ENCODE assay signal across 15 cellular contexts in the genomic region with DNA sequence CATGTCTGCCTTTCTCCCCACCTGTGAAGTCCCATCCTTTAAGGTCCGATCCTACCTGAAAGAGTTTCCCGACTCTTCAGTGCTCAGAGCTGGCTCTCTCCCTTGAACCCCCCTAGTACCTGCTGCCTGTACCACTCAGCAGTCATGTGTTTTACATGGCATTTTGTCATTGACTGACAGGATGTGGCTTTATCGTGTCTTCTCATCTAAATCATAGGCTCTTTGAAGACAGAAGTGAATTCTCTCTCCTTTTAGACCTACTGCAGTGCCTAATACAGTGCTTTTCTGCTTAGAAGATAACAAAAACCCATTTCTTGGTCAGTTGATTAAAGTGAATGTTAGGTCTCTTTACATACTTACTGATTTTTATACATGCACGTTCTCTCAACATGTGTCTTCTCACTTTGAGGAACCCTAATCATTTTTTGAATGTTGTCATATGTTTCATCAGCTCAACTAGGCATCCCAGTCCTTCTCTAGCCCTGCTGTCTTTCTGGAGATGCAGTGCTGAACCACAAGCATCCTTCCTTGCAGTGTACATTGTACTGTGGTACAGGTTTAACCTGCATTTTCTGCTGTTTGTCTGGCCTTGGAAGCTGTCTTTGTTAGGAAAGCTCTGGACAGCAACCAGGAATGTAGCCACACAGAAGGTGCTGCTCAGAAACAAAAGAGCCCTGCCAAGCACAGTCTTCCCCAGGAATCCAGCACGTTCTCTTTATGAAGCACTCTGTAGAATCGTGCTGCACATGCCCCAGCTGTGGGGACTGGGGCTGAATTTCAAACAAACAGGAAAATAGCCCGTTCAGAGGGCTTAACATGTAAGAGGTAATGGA. TPM values are rescaled to one million over a fixed set of nuclear protein-coding genes. Genes with fewer than 3 reads are reported as not detected.
DNase-seq lines count a peak whose midpoint lies in the region; ATAC-seq and TF ChIP-seq lines count a peak whose summit lies in the region.
"Had no signal": no experiment of that assay in that cellular context is flagged by ENCODE, and none has a peak within 500 bp of the region (broad histone marks: within the 10 kb centered on the region; RNA-seq: fewer than 3 reads in every experiment).

No MANE protein-coding gene starts in this region.

- no peaks in the 10 kb centered on the region for H3K9me3 ChIP-seq in CD4-positive, CD25-positive, alpha-beta regulatory T cell (ENCODE audit: control insufficient read depth in 2 of 2, low read length in 2 of 2)
- H3K9me3 ChIP-seq in DND-41 (ENCODE audit: insufficient read depth, low read length, severe bottlenecking): no peaks in the 10 kb centered on the region
- H3K9me3 ChIP-seq: pancreas, vagina had no signal

- H3K79me2 ChIP-seq in DND-41 (ENCODE audit: insufficient read depth, low read length): no peaks in the 10 kb centered on the region
- H3K79me2 ChIP-seq: hepatocyte had no signal

- no peak overlapping the region for H3K9ac ChIP-seq in DND-41 (ENCODE audit: low read depth, low read length)

- H3K4me3 ChIP-seq in CD4-positive, CD25-positive, alpha-beta regulatory T cell (ENCODE audit: low read depth, low read length): peak overlapping the region; percentile 34
- no peak overlapping the region for H3K4me3 ChIP-seq in DND-41 (ENCODE audit: low read depth in 1 of 2, low read length in 2 of 2)
- H3K4me3 ChIP-seq: GM12878, hepatocyte, pancreas, vagina had no signal

- H3K27me3 ChIP-seq in CD4-positive, CD25-positive, alpha-beta regulatory T cell (ENCODE audit: control insufficient read depth, insufficient read depth, low read length): no peaks in the 10 kb centered on the region
- H3K27me3 ChIP-seq in DND-41 (ENCODE audit: insufficient read depth, low read length, poor library complexity): no peaks in the 10 kb centered on the region
- H3K27me3 ChIP-seq: hepatocyte, pancreas, vagina had no signal

- H3K27ac ChIP-seq in CD4-positive, CD25-positive, alpha-beta regulatory T cell (ENCODE audit: insufficient read depth, low read length, poor library complexity, severe bottlenecking): no peak overlapping the region
- H3K27ac ChIP-seq in DND-41 (ENCODE audit: low read length): no peak overlapping the region
- H3K27ac ChIP-seq: hepatocyte, pancreas, vagina had no signal

- H3K27me3 Mint-ChIP-seq in CD4-positive, CD25-positive, alpha-beta regulatory T cell: no peaks in the 10 kb centered on the region
- H3K27me3 Mint-ChIP-seq in activated T-helper 2 cell treated with anti-CD3 and anti-CD28 coated beads, Interferon-gamma antibody, Interleukin-2, Interleukin-4, amounts not matched to agents 10 μg/mL and 5 μg/mL and 100 μg/mL, durations not matched to agents 14 hours and 24 hours and 36 hours (ENCODE audit: low read depth): no peaks in the 10 kb centered on the region
- no peaks in the 10 kb centered on the region for H3K27me3 Mint-ChIP-seq in memory B cell
- H3K27me3 Mint-ChIP-seq in stimulated activated memory B cell treated with anti-CD40 and anti-IgM and Interleukin-4, amounts not matched to agents 10 μg/mL and 1 μg/mL and 100 μg/mL, for 72 hours: no peaks in the 10 kb centered on the region

- peak in 2 of 3 donors; percentile 59 to 78 for DNase-seq in CD4-positive, CD25-positive, alpha-beta regulatory T cell
- DNase-seq in DND-41: peak; percentile 32
- no peak for DNase-seq in activated T-helper 2 cell treated with anti-CD3 and anti-CD28 coated beads, Interferon-gamma antibody, Interleukin-2, Interleukin-4, amounts not matched to agents 10 μg/mL and 5 μg/mL and 100 μg/mL, durations not matched to agents 14 hours and 24 hours and 36 hours (ENCODE audit: low spot score)
- no peak for DNase-seq in memory B cell (ENCODE audit: low spot score in 2 of 2)
- no peak for DNase-seq in NCI-H748 (lab: John Stamatoyannopoulos, UW; ENCODE audit: unreplicated experiment)
- DNase-seq: KG1, NCI-H1417 treated with DMSO at 0.1 percent for 48 hours, NCI-H446, pancreas, small intestine had no signal

- peak overlapping the region; percentile 15 to 76 (median 23) for H3K27ac Mint-ChIP-seq in CD4-positive, CD25-positive, alpha-beta regulatory T cell
- H3K27ac Mint-ChIP-seq in activated T-helper 2 cell treated with anti-CD3 and anti-CD28 coated beads, Interferon-gamma antibody, Interleukin-2, Interleukin-4, amounts not matched to agents 10 μg/mL and 5 μg/mL and 100 μg/mL, durations not matched to agents 14 hours and 24 hours and 36 hours: peak overlapping the region; percentile 3
- H3K27ac Mint-ChIP-seq in memory B cell: peak overlapping the region; percentile 29
- no peak overlapping the region for H3K27ac Mint-ChIP-seq in stimulated activated memory B cell treated with anti-CD40 and anti-IgM and Interleukin-4, amounts not matched to agents 10 μg/mL and 1 μg/mL and 100 μg/mL, for 72 hours

- peaks cover 4% of the 10 kb centered on the region for H3K36me3 Mint-ChIP-seq in CD4-positive, CD25-positive, alpha-beta regulatory T cell
- H3K36me3 Mint-ChIP-seq in activated T-helper 2 cell treated with anti-CD3 and anti-CD28 coated beads, Interferon-gamma antibody, Interleukin-2, Interleukin-4, amounts not matched to agents 10 μg/mL and 5 μg/mL and 100 μg/mL, durations not matched to agents 14 hours and 24 hours and 36 hours (ENCODE audit: low read depth): peaks cover 2% of the 10 kb centered on the region
- H3K36me3 Mint-ChIP-seq in memory B cell: peaks cover 13% of the 10 kb centered on the region
- peaks cover 28% of the 10 kb centered on the region for H3K36me3 Mint-ChIP-seq in stimulated activated memory B cell treated with anti-CD40 and anti-IgM and Interleukin-4, amounts not matched to agents 10 μg/mL and 1 μg/mL and 100 μg/mL, for 72 hours

- no peak for TF ChIP-seq CTCF in DND-41 (IDR thresholded peaks at IDR 0.05; ENCODE audit: borderline replicate concordance, extremely low read depth, low read length, poor library complexity, severe bottlenecking)

- peaks cover 11 to 48% (median 32%) of the 10 kb centered on the region in 4 donors for H3K4me1 Mint-ChIP-seq in CD4-positive, CD25-positive, alpha-beta regulatory T cell
- H3K4me1 Mint-ChIP-seq in activated T-helper 2 cell treated with anti-CD3 and anti-CD28 coated beads, Interferon-gamma antibody, Interleukin-2, Interleukin-4, amounts not matched to agents 10 μg/mL and 5 μg/mL and 100 μg/mL, durations not matched to agents 14 hours and 24 hours and 36 hours (ENCODE audit: low read depth): peaks cover 34% of the 10 kb centered on the region
- peaks cover 23% of the 10 kb centered on the region for H3K4me1 Mint-ChIP-seq in memory B cell
- peaks cover 13% of the 10 kb centered on the region for H3K4me1 Mint-ChIP-seq in stimulated activated memory B cell treated with anti-CD40 and anti-IgM and Interleukin-4, amounts not matched to agents 10 μg/mL and 1 μg/mL and 100 μg/mL, for 72 hours

- no peak overlapping the region for H3K4me2 ChIP-seq in DND-41 (ENCODE audit: insufficient read depth, low read length)
- H3K4me2 ChIP-seq: hepatocyte had no signal

- H4K20me1 ChIP-seq in DND-41 (ENCODE audit: insufficient read depth, low read length): peaks cover 23% of the 10 kb centered on the region

- no peaks in the 10 kb centered on the region for H3K36me3 ChIP-seq in CD4-positive, CD25-positive, alpha-beta regulatory T cell (ENCODE audit: control insufficient read depth, insufficient read depth, low read length)
- H3K36me3 ChIP-seq in DND-41 (ENCODE audit: insufficient read depth, low read length): 0 out of 2 replicates have a peak, but pooled peaks cover 7% of the 10 kb centered on the region
- H3K36me3 ChIP-seq: pancreas, vagina had no signal

- H3K4me1 ChIP-seq in CD4-positive, CD25-positive, alpha-beta regulatory T cell (ENCODE audit: control insufficient read depth, insufficient read depth, low read length, poor library complexity, severe bottlenecking): peaks cover 23% of the 10 kb centered on the region
- H3K4me1 ChIP-seq in DND-41 (ENCODE audit: insufficient read depth, low read length): peaks cover 18% of the 10 kb centered on the region
- H3K4me1 ChIP-seq: pancreas, vagina had no signal

- peak; percentile 88 to 93 for ATAC-seq in CD4-positive, CD25-positive, alpha-beta regulatory T cell (ENCODE audit: low read depth in 2 of 2)
- peak; percentile 96 for ATAC-seq in DND-41 (ENCODE audit: insufficient read depth, low read depth)
- no peak for ATAC-seq in memory B cell (ENCODE audit: low read depth)
- no peak for ATAC-seq in GM18511 (IDR thresholded peaks at IDR 0.05; ENCODE audit: unreplicated experiment)
- ATAC-seq in stimulated activated memory B cell treated with anti-CD40 and anti-IgM and Interleukin-4, amounts not matched to agents 10 μg/mL and 1 μg/mL and 100 μg/mL, for 72 hours: no peak
- ATAC-seq: GM12878, pancreas had no signal

- no peak overlapping the region for H2AFZ ChIP-seq in DND-41 (ENCODE audit: low read depth, low read length)
- H2AFZ ChIP-seq: hepatocyte had no signal

- H3K4me3 Mint-ChIP-seq in CD4-positive, CD25-positive, alpha-beta regulatory T cell: peak overlapping the region in 3 of 4 donors; percentile 1 to 66 (median 32)
- H3K4me3 Mint-ChIP-seq in activated T-helper 2 cell treated with anti-CD3 and anti-CD28 coated beads, Interferon-gamma antibody, Interleukin-2, Interleukin-4, amounts not matched to agents 10 μg/mL and 5 μg/mL and 100 μg/mL, durations not matched to agents 14 hours and 24 hours and 36 hours (ENCODE audit: low read depth): no peak overlapping the region
- H3K4me3 Mint-ChIP-seq in memory B cell: no peak overlapping the region
- no peak overlapping the region for H3K4me3 Mint-ChIP-seq in stimulated activated memory B cell treated with anti-CD40 and anti-IgM and Interleukin-4, amounts not matched to agents 10 μg/mL and 1 μg/mL and 100 μg/mL, for 72 hours

- intact Hi-C loops in activated T-helper 2 cell treated with anti-CD3 and anti-CD28 coated beads, Interferon-gamma antibody, Interleukin-2, Interleukin-4, amounts not matched to agents 10 μg/mL and 5 μg/mL and 100 μg/mL, durations not matched to agents 14 hours and 24 hours and 36 hours (cut with micrococcal nuclease): no loop called here

- H3K9me3 Mint-ChIP-seq in CD4-positive, CD25-positive, alpha-beta regulatory T cell: no peaks in the 10 kb centered on the region
- no peaks in the 10 kb centered on the region for H3K9me3 Mint-ChIP-seq in activated T-helper 2 cell treated with anti-CD3 and anti-CD28 coated beads, Interferon-gamma antibody, Interleukin-2, Interleukin-4, amounts not matched to agents 10 μg/mL and 5 μg/mL and 100 μg/mL, durations not matched to agents 14 hours and 24 hours and 36 hours
- H3K9me3 Mint-ChIP-seq in memory B cell: no peaks in the 10 kb centered on the region
- H3K9me3 Mint-ChIP-seq in stimulated activated memory B cell treated with anti-CD40 and anti-IgM and Interleukin-4, amounts not matched to agents 10 μg/mL and 1 μg/mL and 100 μg/mL, for 72 hours: no peaks in the 10 kb centered on the region

RNA-seq across cellular contexts. Expression of a gene that starts 28.1 kb away (rescaled TPM):
- not detected for total RNA-seq in CD4-positive, CD25-positive, alpha-beta regulatory T cell
- under 1 TPM in 1 of 4 donors, not detected in 3; 0.06 TPM for polyA plus RNA-seq in CD4-positive, CD25-positive, alpha-beta regulatory T cell
- total RNA-seq in activated T-helper 2 cell treated with anti-CD3 and anti-CD28 coated beads, Interferon-gamma antibody, Interleukin-2, Interleukin-4, amounts not matched to agents 10 μg/mL and 5 μg/mL and 100 μg/mL, durations not matched to agents 14 hours and 24 hours and 36 hours: 0.16 TPM in 1 of 2 replicates, not detected in the other

Comparison
In these comparisons a context has a peak if more than half of its experiments do, and no peak if none do; other contexts are left out.
1. ATAC-seq: peak in CD4-positive, CD25-positive, alpha-beta regulatory T cell (2 of 2) and DND-41 (single experiment); none in memory B cell (single experiment), GM18511 (single experiment) and stimulated activated memory B cell treated with anti-CD40 and anti-IgM and Interleukin-4, amounts not matched to agents 10 μg/mL and 1 μg/mL and 100 μg/mL, for 72 hours (single experiment).
2. DNase-seq: peak in CD4-positive, CD25-positive, alpha-beta regulatory T cell (2 of 3) and DND-41 (single experiment); none in activated T-helper 2 cell treated with anti-CD3 and anti-CD28 coated beads, Interferon-gamma antibody, Interleukin-2, Interleukin-4, amounts not matched to agents 10 μg/mL and 5 μg/mL and 100 μg/mL, durations not matched to agents 14 hours and 24 hours and 36 hours (single experiment), memory B cell (0 of 2) and NCI-H748 (single experiment).
3. H3K4me3 Mint-ChIP-seq: peak in CD4-positive, CD25-positive, alpha-beta regulatory T cell (3 of 4); none in activated T-helper 2 cell treated with anti-CD3 and anti-CD28 coated beads, Interferon-gamma antibody, Interleukin-2, Interleukin-4, amounts not matched to agents 10 μg/mL and 5 μg/mL and 100 μg/mL, durations not matched to agents 14 hours and 24 hours and 36 hours (single experiment), memory B cell (single experiment) and stimulated activated memory B cell treated with anti-CD40 and anti-IgM and Interleukin-4, amounts not matched to agents 10 μg/mL and 1 μg/mL and 100 μg/mL, for 72 hours (single experiment).